In genomic region chr3:144033235-144033579, GRCh38 we compare ENCODE assay signal across 16 cellular contexts.
DNase-seq lines count a peak whose midpoint lies in the region; ATAC-seq and TF ChIP-seq lines count a peak whose summit lies in the region.
"Had no signal": no experiment of that assay in that cellular context is flagged by ENCODE, and none has a peak within 500 bp of the region (broad histone marks: within the 10 kb centered on the region; RNA-seq: fewer than 3 reads in every experiment).

No MANE protein-coding gene starts in this region.

- intact Hi-C loops in A673 (cut with micrococcal nuclease; ENCODE audit: unreplicated experiment), result no loop called here

- H3K27me3 Mint-ChIP-seq in activated T-cell treated with anti-CD3 and anti-CD28 coated beads, Interleukin-2, amount 50 U/mL, for 24 hours, result peaks cover 3% of the 10 kb centered on the region

- no TSS peak for BruUV-seq in A673 (replicated peaks; lab: Mats Ljungman, UMichigan)

- H3K36me3 ChIP-seq in A673 (ENCODE audit: insufficient read depth, low read length, poor library complexity, severe bottlenecking), result no peaks in the 10 kb centered on the region
- H3K36me3 ChIP-seq: Peyer's patch had no signal

- peaks cover 26% of the 10 kb centered on the region for H3K4me1 ChIP-seq in A673 (ENCODE audit: insufficient read depth, low read length, poor library complexity, severe bottlenecking)
- H3K4me1 ChIP-seq: Peyer's patch had no signal

- CTCF ChIA-PET in A673 (lab: Charles Lee), result no interaction called here

- no peaks in the 10 kb centered on the region for H3K36me3 Mint-ChIP-seq in activated T-cell treated with anti-CD3 and anti-CD28 coated beads, Interleukin-2, amount 50 U/mL, for 24 hours (ENCODE audit: low read depth)

- H3K4me1 Mint-ChIP-seq in activated T-cell treated with anti-CD3 and anti-CD28 coated beads, Interleukin-2, amount 50 U/mL, for 24 hours (ENCODE audit: low read depth), result peaks cover 9% of the 10 kb centered on the region

- no peak for ATAC-seq in HG02938 (IDR thresholded peaks at IDR 0.05; ENCODE audit: unreplicated experiment)
- ATAC-seq: GM23338 had no signal

- POLR2A ChIA-PET in A673 (lab: Charles Lee; ENCODE audit: low non-redundant PET), result no interaction called here

- H3K27me3 ChIP-seq in A673 (replicated peaks; ENCODE audit: insufficient read depth, low read depth, low read length, poor library complexity), result peaks cover 8% of the 10 kb centered on the region
- H3K27me3 ChIP-seq: Peyer's patch had no signal

- TF ChIP-seq CTCF in A673 (conservative IDR thresholded peaks at IDR 0.05; ENCODE audit: low read depth, low read length) (no peak), fibroblast of the aortic adventitia (IDR thresholded peaks at IDR 0.05; ENCODE audit: insufficient read depth, low read length) (no peak)

- H3K9me3 ChIP-seq in A673 (ENCODE audit: low read depth, low read length, poor library complexity, severe bottlenecking), result no peaks in the 10 kb centered on the region
- H3K9me3 ChIP-seq: Peyer's patch had no signal

- no peak overlapping the region for H3K27ac ChIP-seq in A673 (ENCODE audit: low read depth, low read length, poor library complexity, severe bottlenecking)
- H3K27ac ChIP-seq: Peyer's patch had no signal

- no peak overlapping the region for H3K4me3 ChIP-seq in A673 (ENCODE audit: low read depth, low read length, poor library complexity, severe bottlenecking)
- H3K4me3 ChIP-seq in fibroblast of the aortic adventitia (ENCODE audit: low read depth, low read length), result no peak overlapping the region
- H3K4me3 ChIP-seq: GM23338, Peyer's patch had no signal

- H3K27ac Mint-ChIP-seq in activated T-cell treated with anti-CD3 and anti-CD28 coated beads, Interleukin-2, amount 50 U/mL, for 24 hours, result no peak overlapping the region
- H3K27ac Mint-ChIP-seq: GM23338 had no signal

- DNase-seq in A673 (ENCODE audit: low spot score) (peak; percentile 90), NOMO-1 treated with DMSO at 0.1 percent for 48 hours (lab: John Stamatoyannopoulos, UW; ENCODE audit: unreplicated experiment) (peak; percentile 68), fibroblast of the aortic adventitia (ENCODE audit: low read depth) (peak; percentile 8), pons (ENCODE audit: low spot score) (peak; percentile 60), NCI-H1105 treated with DMSO at 0.1 percent for 48 hours (lab: John Stamatoyannopoulos, UW) (no peak), CD1c-positive myeloid dendritic cell (ENCODE audit: extremely low spot score) (no peak)
- DNase-seq in activated T-cell treated with anti-CD3 and anti-CD28 coated beads, Interleukin-2, amount 50 U/mL, for 24 hours, result no peak
- DNase-seq: COR-L47, IMR-90, NCI-H1694, NCI-H345, NCI-H526 treated with DMSO at 0.1 percent for 48 hours, Peyer's patch, Right ventricle myocardium superior had no signal

- no peak overlapping the region for H3K4me3 Mint-ChIP-seq in activated T-cell treated with anti-CD3 and anti-CD28 coated beads, Interleukin-2, amount 50 U/mL, for 24 hours
- H3K4me3 Mint-ChIP-seq: GM23338 had no signal

- no peaks in the 10 kb centered on the region for H3K9me3 Mint-ChIP-seq in activated T-cell treated with anti-CD3 and anti-CD28 coated beads, Interleukin-2, amount 50 U/mL, for 24 hours
- H3K9me3 Mint-ChIP-seq: GM23338 had no signal

Comparison
In these comparisons a context has a peak if more than half of its experiments do, and no peak if none do; other contexts are left out.
1. DNase-seq: peak in A673 (single experiment), NOMO-1 treated with DMSO at 0.1 percent for 48 hours (single experiment), fibroblast of the aortic adventitia (single experiment) and pons (single experiment); none in activated T-cell treated with anti-CD3 and anti-CD28 coated beads, Interleukin-2, amount 50 U/mL, for 24 hours (single experiment), NCI-H1105 treated with DMSO at 0.1 percent for 48 hours (single experiment) and CD1c-positive myeloid dendritic cell (single experiment).